ENCODE assay signal across 8 cellular contexts in the genomic region with DNA sequence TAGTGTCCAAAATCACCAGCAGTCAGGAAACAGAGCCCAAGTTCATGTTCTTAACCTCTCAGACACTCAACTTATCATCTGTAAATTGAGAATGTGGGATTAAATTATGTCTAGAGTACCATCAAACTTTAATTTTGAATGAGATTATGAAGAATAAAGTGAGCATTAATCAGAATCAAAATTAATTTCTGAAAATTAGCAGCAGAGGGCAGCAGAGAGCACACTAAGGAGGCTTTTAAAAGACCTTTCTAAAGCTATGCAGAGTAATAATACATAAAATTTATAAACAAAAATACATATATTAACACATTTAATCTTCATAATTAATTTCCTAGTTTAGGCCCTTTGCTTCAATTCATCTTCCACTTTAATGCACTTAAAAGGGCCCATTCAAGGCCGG. TPM values are rescaled to one million over a fixed set of nuclear protein-coding genes. Genes with fewer than 3 reads are reported as not detected.
A peak's percentile ranks its signal among the peaks of the same experiment; 100 is the strongest.
DNase-seq lines count a peak whose midpoint lies in the region; ATAC-seq, FAIRE-seq and TF ChIP-seq lines count a peak whose summit lies in the region.

No MANE protein-coding gene starts in this region.

- no peak overlapping the region for H3K27ac Mint-ChIP-seq in neural crest cell (ENCODE audit: unreplicated experiment)

- H3K27me3 Mint-ChIP-seq in neural crest cell (ENCODE audit: low read depth) = no peaks in the 10 kb centered on the region

- DNase-seq in DMS53 (lab: John Stamatoyannopoulos, UW) = peak; percentile 53
- DNase-seq in LoVo (ENCODE audit: low spot score) = peak; percentile 11
- no peak for DNase-seq in neural crest cell (ENCODE audit: low read depth, low spot score)
- no peak for DNase-seq in middle frontal gyrus (ENCODE audit: extremely low spot score, low spot score)
- no peak for DNase-seq in amniotic stem cell (lab: John Stamatoyannopoulos, UW)
- DNase-seq in H7 = no peak

- H3K27me3 ChIP-seq in H7 (ENCODE audit: control insufficient read depth, insufficient read depth, low read length) = no peaks in the 10 kb centered on the region

- no peaks in the 10 kb centered on the region for H3K9me3 Mint-ChIP-seq in neural crest cell

- H3K4me3 Mint-ChIP-seq in neural crest cell = no peak overlapping the region

- no peaks in the 10 kb centered on the region for H3K36me3 ChIP-seq in H7 (replicated peaks; ENCODE audit: control insufficient read depth, insufficient read depth, low read length)

- peak; percentile 93 for FAIRE-seq in colon (lab: Jason Lieb, UNC)

- H3K4me3 ChIP-seq in H7 (ENCODE audit: insufficient read depth, low read depth, low read length) = no peak overlapping the region

- peak; percentile 83 for TF ChIP-seq CTCF in neural crest cell (conservative IDR thresholded peaks at IDR 0.05)

- no peak for ATAC-seq in HG03095 (IDR thresholded peaks at IDR 0.05; ENCODE audit: unreplicated experiment)

- no peaks in the 10 kb centered on the region for H3K4me1 Mint-ChIP-seq in neural crest cell

- no peaks in the 10 kb centered on the region for H3K36me3 Mint-ChIP-seq in neural crest cell (ENCODE audit: low read depth)

RNA-seq across cellular contexts. Expression of a gene that starts 7.1 kb away (rescaled TPM):
- total RNA-seq in neural crest cell = not detected in 2 replicates
- total RNA-seq in H7 (2014; rRNA removed; shearing (Covaris generic)) = not detected in 2 replicates

Comparison
In these comparisons a context has a peak if more than half of its experiments do, and no peak if none do; other contexts are left out.
1. DNase-seq: peak in DMS53 (single experiment) and LoVo (single experiment); none in neural crest cell (single experiment), middle frontal gyrus (single experiment), amniotic stem cell (single experiment) and H7 (single experiment).